Comparison of ENCODE assay signal across 1 cellular context in the genomic region with DNA sequence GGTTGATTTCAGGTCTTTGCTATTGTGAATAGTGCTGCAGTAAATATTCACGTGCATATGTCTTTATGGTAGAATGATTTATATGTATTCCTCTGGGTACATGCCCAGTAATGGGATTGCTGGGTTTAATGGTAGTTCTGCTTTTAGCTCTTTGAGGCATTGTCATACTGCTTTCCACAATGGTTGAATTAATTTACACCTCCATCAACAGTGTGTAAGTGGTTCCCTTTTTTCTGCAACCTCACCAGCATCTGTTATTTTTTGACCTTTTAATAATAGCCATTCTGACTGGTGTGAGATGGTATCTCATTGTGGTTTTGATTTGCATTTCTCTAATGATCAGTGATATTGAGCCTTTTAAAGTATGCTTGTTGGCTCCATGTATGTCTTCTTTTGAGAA.
TF ChIP-seq lines count a peak whose summit lies in the region.

No MANE protein-coding gene starts in this region.

TF ChIP-seq in GM12878, 131 proteins besides CTCF, POLR2A, EP300 and RAD21:
- TF ChIP-seq MTA2 (IDR thresholded peaks at IDR 0.05; ENCODE audit: low read depth) = peak; percentile 40; the same call in 1 of the 2 replicates
